Comparison of ENCODE assay signal across 8 cellular contexts in genomic region chr16:2969545-2970521, GRCh38. TPM values are rescaled to one million over a fixed set of nuclear protein-coding genes. Genes with fewer than 3 reads are reported as not detected.
A peak's percentile ranks its signal among the peaks of the same experiment; 100 is the strongest.
DNase-seq lines count a peak whose midpoint lies in the region; ATAC-seq and TF ChIP-seq lines count a peak whose summit lies in the region.

No MANE protein-coding gene starts in this region.

- peaks cover 17% of the 10 kb centered on the region for H3K36me3 Mint-ChIP-seq in activated CD8-positive, alpha-beta T cell treated with anti-CD3 and anti-CD28 coated beads, Interleukin-2, amount 10 ng/mL, durations not matched to agents 7 days and 5 days (ENCODE audit: low read depth)
- H3K36me3 Mint-ChIP-seq in endothelial cell (ENCODE audit: low read depth, unreplicated experiment) (peaks cover 8% of the 10 kb centered on the region), mesothelial cell of epicardium (peaks cover 1% of the 10 kb centered on the region)

- TF ChIP-seq CTCF in endothelial cell (IDR thresholded peaks at IDR 0.05; ENCODE audit: unreplicated experiment) (peak; percentile 45), mesothelial cell of epicardium (IDR thresholded peaks at IDR 0.05; ENCODE audit: unreplicated experiment) (peak; percentile 16)

- CTCF ChIA-PET in activated CD8-positive, alpha-beta T cell treated with anti-CD3 and anti-CD28 coated beads, Interleukin-2, amount 10 ng/mL, durations not matched to agents 7 days and 5 days (lab: Charles Lee): interaction anchor here (0.6 to 2.4 kb wide), 8 partner anchors 8 to 87 kb away, joined by 3 to 16 read pairs (median 7); partner anchors contain the start of genes FLYWCH2 and PKMYT1

- H3K4me3 Mint-ChIP-seq in activated CD8-positive, alpha-beta T cell treated with anti-CD3 and anti-CD28 coated beads, Interleukin-2, amount 10 ng/mL, durations not matched to agents 7 days and 5 days: peak overlapping the region; percentile 79
- no peak overlapping the region for H3K4me3 Mint-ChIP-seq in endothelial cell (ENCODE audit: unreplicated experiment)
- H3K4me3 Mint-ChIP-seq in mesothelial cell of epicardium: peak overlapping the region; percentile 52

- DNase-seq in NCI-H1417 (lab: John Stamatoyannopoulos, UW): peak; percentile 60 to 73 (median 61)
- no peak for DNase-seq in NCI-H1417 treated with DMSO at 0.1 percent for 48 hours (lab: John Stamatoyannopoulos, UW)
- peak; percentile 46 for DNase-seq in NCI-H82 treated with DMSO at 0.1 percent for 48 hours (lab: John Stamatoyannopoulos, UW; ENCODE audit: unreplicated experiment)
- DNase-seq in activated CD8-positive, alpha-beta T cell treated with anti-CD3 and anti-CD28 coated beads, Interleukin-2, amount 10 ng/mL, durations not matched to agents 7 days and 5 days: peak; percentile 88
- peak; percentile 71 for DNase-seq in endothelial cell (ENCODE audit: low spot score)
- DNase-seq in mesothelial cell of epicardium (ENCODE audit: low spot score in 2 of 2, unreplicated experiment in 2 of 2): peak in 1 of 2 experiments; percentile 61
- peak; percentile 67 for DNase-seq in stimulated activated CD8-positive, alpha-beta memory T cell treated with anti-CD3 and anti-CD28 coated beads, Interleukin-4, amount 100 ng/mL, for 24 hours (ENCODE audit: low read depth)

- peaks cover 42% of the 10 kb centered on the region for H3K4me1 Mint-ChIP-seq in activated CD8-positive, alpha-beta T cell treated with anti-CD3 and anti-CD28 coated beads, Interleukin-2, amount 10 ng/mL, durations not matched to agents 7 days and 5 days (ENCODE audit: low read depth)
- H3K4me1 Mint-ChIP-seq in endothelial cell (ENCODE audit: unreplicated experiment) (peaks cover 6% of the 10 kb centered on the region), mesothelial cell of epicardium (peaks cover 17% of the 10 kb centered on the region)

- no peaks in the 10 kb centered on the region for H3K9me3 Mint-ChIP-seq in activated CD8-positive, alpha-beta T cell treated with anti-CD3 and anti-CD28 coated beads, Interleukin-2, amount 10 ng/mL, durations not matched to agents 7 days and 5 days (ENCODE audit: insufficient read depth)
- H3K9me3 Mint-ChIP-seq in endothelial cell (ENCODE audit: unreplicated experiment): no peaks in the 10 kb centered on the region
- no peaks in the 10 kb centered on the region for H3K9me3 Mint-ChIP-seq in mesothelial cell of epicardium

- peak overlapping the region; percentile 74 for H3K27ac Mint-ChIP-seq in activated CD8-positive, alpha-beta T cell treated with anti-CD3 and anti-CD28 coated beads, Interleukin-2, amount 10 ng/mL, durations not matched to agents 7 days and 5 days
- H3K27ac Mint-ChIP-seq in endothelial cell (ENCODE audit: unreplicated experiment) (no peak overlapping the region), mesothelial cell of epicardium (no peak overlapping the region)

- peaks cover 14% of the 10 kb centered on the region for H3K27me3 Mint-ChIP-seq in activated CD8-positive, alpha-beta T cell treated with anti-CD3 and anti-CD28 coated beads, Interleukin-2, amount 10 ng/mL, durations not matched to agents 7 days and 5 days (ENCODE audit: low read depth)
- peaks cover 24% of the 10 kb centered on the region for H3K27me3 Mint-ChIP-seq in endothelial cell (ENCODE audit: unreplicated experiment)
- H3K27me3 Mint-ChIP-seq in mesothelial cell of epicardium (ENCODE audit: low read depth): no peaks in the 10 kb centered on the region

- POLR2A ChIA-PET in activated CD8-positive, alpha-beta T cell treated with anti-CD3 and anti-CD28 coated beads, Interleukin-2, amount 10 ng/mL, durations not matched to agents 7 days and 5 days (lab: Charles Lee): interaction anchor here (0.6 to 2.0 kb wide), 9 partner anchors 8 to 998 kb away, joined by 3 to 30 read pairs (median 3); partner anchors contain the start of genes PKMYT1 and TBL3

- ATAC-seq in HG02970 (IDR thresholded peaks at IDR 0.05; ENCODE audit: low FRiP score, unreplicated experiment): peak; percentile 33
- peak; percentile 70 for ATAC-seq in activated CD8-positive, alpha-beta T cell treated with anti-CD3 and anti-CD28 coated beads, Interleukin-2, amount 10 ng/mL, durations not matched to agents 7 days and 5 days

RNA-seq across cellular contexts. Expression of gene PAQR4, which starts 0.7 kb away (rescaled TPM):
- total RNA-seq in activated CD8-positive, alpha-beta T cell treated with anti-CD3 and anti-CD28 coated beads, Interleukin-2, amount 10 ng/mL, durations not matched to agents 7 days and 5 days: 10 to 100 TPM; 53.6 to 57.7 TPM
- total RNA-seq in endothelial cell (ENCODE audit: unreplicated experiment): 11.8 TPM
- total RNA-seq in mesothelial cell of epicardium: 8.1 to 10.1 TPM (median 8.9 TPM) in 3 replicates

RNA-seq across cellular contexts. Expression of gene KREMEN2, which starts 5.8 kb away (rescaled TPM):
- total RNA-seq in activated CD8-positive, alpha-beta T cell treated with anti-CD3 and anti-CD28 coated beads, Interleukin-2, amount 10 ng/mL, durations not matched to agents 7 days and 5 days: under 1 TPM in 1 of 2 experiments, not detected in 1; 0.18 TPM
- total RNA-seq in endothelial cell (ENCODE audit: unreplicated experiment) (not detected), mesothelial cell of epicardium (27.3 to 30.5 TPM (median 29.1 TPM) in 3 replicates)

RNA-seq across cellular contexts. Expression of gene PKMYT1, which starts 10.4 kb away (rescaled TPM):
- 100 to 1,000 TPM; 144 to 160 TPM for total RNA-seq in activated CD8-positive, alpha-beta T cell treated with anti-CD3 and anti-CD28 coated beads, Interleukin-2, amount 10 ng/mL, durations not matched to agents 7 days and 5 days
- 12.2 TPM for total RNA-seq in endothelial cell (ENCODE audit: unreplicated experiment)
- total RNA-seq in mesothelial cell of epicardium: 21.1 to 22.0 TPM (median 21.8 TPM) in 3 replicates

RNA-seq across cellular contexts. Expression of gene CLDN9, which starts 42.9 kb away (rescaled TPM):
- under 1 TPM in 1 of 2 experiments, not detected in 1; 0.16 TPM for total RNA-seq in activated CD8-positive, alpha-beta T cell treated with anti-CD3 and anti-CD28 coated beads, Interleukin-2, amount 10 ng/mL, durations not matched to agents 7 days and 5 days
- not detected for total RNA-seq in endothelial cell (ENCODE audit: unreplicated experiment)
- 5.4 to 5.7 TPM (median 5.4 TPM) in 3 replicates for total RNA-seq in mesothelial cell of epicardium

RNA-seq across cellular contexts. Expression of gene CLDN6, which starts 48.1 kb away (rescaled TPM):
- not detected for total RNA-seq in activated CD8-positive, alpha-beta T cell treated with anti-CD3 and anti-CD28 coated beads, Interleukin-2, amount 10 ng/mL, durations not matched to agents 7 days and 5 days
- total RNA-seq in endothelial cell (ENCODE audit: unreplicated experiment): 33.0 TPM
- total RNA-seq in mesothelial cell of epicardium: 257 to 267 TPM (median 260 TPM) in 3 replicates

Comparison
In these comparisons a context has a peak if more than half of its experiments do, and no peak if none do; other contexts are left out.
1. RNA of gene KREMEN2, which starts 5.8 kb away (total RNA-seq): 27.3 to 30.5 TPM in mesothelial cell of epicardium; 0.18 TPM in activated CD8-positive, alpha-beta T cell treated with anti-CD3 and anti-CD28 coated beads, Interleukin-2, amount 10 ng/mL, durations not matched to agents 7 days and 5 days and not detected in endothelial cell (single experiment); every median in the first group is over 10 times any median in the second.